8 cellular contexts compared by ENCODE assay signal in genomic region chr9:127715443-127716337, GRCh38. TPM values are rescaled to one million over a fixed set of nuclear protein-coding genes. Genes with fewer than 3 reads are reported as not detected.
A peak's percentile ranks its signal among the peaks of the same experiment; 100 is the strongest.
DNase-seq lines count a peak whose midpoint lies in the region; ATAC-seq lines count a peak whose summit lies in the region.

A gene with protein sequence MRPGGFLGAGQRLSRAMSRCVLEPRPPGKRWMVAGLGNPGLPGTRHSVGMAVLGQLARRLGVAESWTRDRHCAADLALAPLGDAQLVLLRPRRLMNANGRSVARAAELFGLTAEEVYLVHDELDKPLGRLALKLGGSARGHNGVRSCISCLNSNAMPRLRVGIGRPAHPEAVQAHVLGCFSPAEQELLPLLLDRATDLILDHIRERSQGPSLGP (minus strand): TSS chr9:127715663. CDS start chr9:127715639, 24 bp downstream.
Gene TTC16 (plus strand): TSS chr9:127716079. CDS start chr9:127716146, 67 bp downstream.

- peak; percentile 93 for ATAC-seq in GM19372 (IDR thresholded peaks at IDR 0.05; ENCODE audit: low read depth, unreplicated experiment)
- ATAC-seq in HG03521 (IDR thresholded peaks at IDR 0.05; ENCODE audit: unreplicated experiment) = peak; percentile 82
- ATAC-seq in left lobe of liver = peak; percentile 96

- DNase-seq in C1 segment of cervical spinal cord (lab: John Stamatoyannopoulos, UW) = peak; percentile 62 to 98 (median 94)
- peak; percentile 98 for DNase-seq in NCI-H69 (lab: John Stamatoyannopoulos, UW)
- peak; percentile 97 for DNase-seq in activated CD4-positive, alpha-beta T cell treated with anti-CD3 and anti-CD28 coated beads, Interleukin-2, amount 50 U/mL, for 1 hour
- DNase-seq in dedifferentiated amniotic fluid mesenchymal stem cell (ENCODE audit: extremely low spot score) = peak; percentile 94
- DNase-seq in left lobe of liver (ENCODE audit: low spot score) = peak; percentile 97
- peak; percentile 99 for DNase-seq in stimulated activated CD4-positive, alpha-beta T cell treated with anti-CD3 and anti-CD28 coated beads, Interleukin-2, amount 100 ng/mL, for 24 hours

RNA-seq across cellular contexts. Expression of the first gene that starts in this region (rescaled TPM):
- total RNA-seq in left lobe of liver = 10.8 TPM

RNA-seq across cellular contexts. Expression of gene TTC16, which starts in this region (rescaled TPM):
- not detected for total RNA-seq in left lobe of liver

Comparison
In these comparisons a context has a peak if more than half of its experiments do, and no peak if none do; other contexts are left out.
1. Peak in every context shown above with its lines: DNase-seq and ATAC-seq.